Comparison of ENCODE assay signal across 19 cellular contexts in genomic region chr1:147238053-147238902, GRCh38. TPM values are rescaled to one million over a fixed set of nuclear protein-coding genes. Genes with fewer than 3 reads are reported as not detected.
A peak's percentile ranks its signal among the peaks of the same experiment; 100 is the strongest.
DNase-seq lines count a peak whose midpoint lies in the region; ATAC-seq, FAIRE-seq and TF ChIP-seq lines count a peak whose summit lies in the region.
"Had no signal": no experiment of that assay in that cellular context is flagged by ENCODE, and none has a peak within 500 bp of the region (broad histone marks: within the 10 kb centered on the region; RNA-seq: fewer than 3 reads in every experiment).

No MANE protein-coding gene starts in this region.

- intact Hi-C loops in pancreas (cut with DNase I), result loop anchor here in 1 of 3 donors (5.0 kb wide), 1 partner anchor 61 kb away; no protein-coding TSS in a partner anchor

- no peaks in the 10 kb centered on the region for H3K27me3 ChIP-seq in endodermal cell (ENCODE audit: control insufficient read depth, insufficient read depth, low read length, poor library complexity, severe bottlenecking)
- H3K27me3 ChIP-seq in pancreas, result no peaks in the 10 kb centered on the region

- FAIRE-seq in pancreas (lab: Jason Lieb, UNC), result peak; percentile 49

- H3K27ac Mint-ChIP-seq in endodermal cell, result peak overlapping the region; percentile 59

- peaks cover 29% of the 10 kb centered on the region for H3K9me3 Mint-ChIP-seq in endodermal cell
- H3K9me3 Mint-ChIP-seq: central memory CD8-positive, alpha-beta T cell had no signal

- no peak overlapping the region for H3K9ac ChIP-seq in endodermal cell (ENCODE audit: extremely low read depth, low read length, poor library complexity, severe bottlenecking)
- H3K9ac ChIP-seq: GM23248 had no signal

- peaks cover 44% of the 10 kb centered on the region for H3K4me1 Mint-ChIP-seq in endodermal cell

- peaks cover 37% of the 10 kb centered on the region for H3K9me3 ChIP-seq in endodermal cell (ENCODE audit: control insufficient read depth, low read length)
- no peaks in the 10 kb centered on the region for H3K9me3 ChIP-seq in pancreas

- H3K36me3 ChIP-seq in endodermal cell (ENCODE audit: control insufficient read depth, insufficient read depth, low read length) (no peaks in the 10 kb centered on the region), pancreas (no peaks in the 10 kb centered on the region)

- DNase-seq in DMS53 (lab: John Stamatoyannopoulos, UW), result peak; percentile 91
- peak; percentile 67 for DNase-seq in LoVo (ENCODE audit: low spot score)
- no peak for DNase-seq in endodermal cell
- no peak for DNase-seq in pancreas
- no peak for DNase-seq in GM13976 (ENCODE audit: low spot score)
- DNase-seq: activated CD4-positive, alpha-beta T cell treated with anti-CD3 and anti-CD28 coated beads, Interleukin-2, amount 50 U/mL, for 48 hours; activated T-cell treated with anti-CD3 and anti-CD28 coated beads for 4 hours; AML-193; glutamatergic neuron; GM23248; left ventricle myocardium superior; NCI-H1417 treated with DMSO at 0.1 percent for 48 hours; NCI-H226; stimulated activated CD4-positive, alpha-beta T cell treated with anti-CD3 and anti-CD28 coated beads, Interleukin-2, amount 100 ng/mL, for 24 hours; stimulated activated naive CD8-positive, alpha-beta T cell treated with anti-CD3 and anti-CD28 coated beads, Interleukin-15, Interleukin-2, amounts not matched to agents 100 U/mL and 50 U/mL, for 24 hours; T-helper 1 cell had no signal

- ATAC-seq in pancreas (peak; percentile 35 to 56 (median 44)), HG02938 (IDR thresholded peaks at IDR 0.05; ENCODE audit: unreplicated experiment) (no peak), HG03520 (IDR thresholded peaks at IDR 0.05; ENCODE audit: unreplicated experiment) (no peak)
- ATAC-seq: left ventricle myocardium superior; stimulated activated naive CD8-positive, alpha-beta T cell treated with anti-CD3 and anti-CD28 coated beads, Interleukin-15, Interleukin-2, amounts not matched to agents 100 U/mL and 50 U/mL, for 24 hours had no signal

- H3K36me3 Mint-ChIP-seq in endodermal cell (ENCODE audit: low read depth), result peaks cover 13% of the 10 kb centered on the region

- H3K4me1 ChIP-seq in endodermal cell (ENCODE audit: control insufficient read depth, insufficient read depth, low read length) (no peaks in the 10 kb centered on the region), pancreas (peaks cover 33 to 49% (median 44%) of the 10 kb centered on the region in 3 donors)

- H3K4me3 ChIP-seq in endodermal cell (ENCODE audit: low read length) (no peak overlapping the region), pancreas (no peak overlapping the region)
- H3K4me3 ChIP-seq: GM23248 had no signal

- H3K27ac ChIP-seq in endodermal cell (ENCODE audit: low read depth, low read length) (no peak overlapping the region), pancreas (peak overlapping the region; percentile 8 to 79 (median 50))
- H3K27ac ChIP-seq: GM23248 had no signal

- 85 to 100% methylated on average over 1 to 3 of the region's 3 CpGs for WGBS in endodermal cell (ENCODE audit: insufficient coverage in 1 of 2, insufficient read length in 1 of 2), 2 experiments
- 9 to 18% methylated on average over 3 of the region's 3 CpGs for WGBS in pancreas, 2 donors

- no peak for TF ChIP-seq CTCF in endodermal cell (conservative IDR thresholded peaks at IDR 0.05)
- no peak for TF ChIP-seq CTCF in pancreas (IDR thresholded peaks at IDR 0.05)
- TF ChIP-seq CTCF in GM13976 (IDR thresholded peaks at IDR 0.05; ENCODE audit: borderline replicate concordance, control extremely low read depth, extremely low read depth, insufficient read depth, missing control alignments), result no peak

- in situ Hi-C loops in GM13976 (cut with MboI; ENCODE audit: low sequenced_read_pairs, unreplicated experiment), result no loop called here

- peak overlapping the region; percentile 7 for H3K4me3 Mint-ChIP-seq in endodermal cell
- H3K4me3 Mint-ChIP-seq: central memory CD8-positive, alpha-beta T cell had no signal

- peaks cover 5% of the 10 kb centered on the region for H3K27me3 Mint-ChIP-seq in endodermal cell (ENCODE audit: insufficient read depth)
- H3K27me3 Mint-ChIP-seq: central memory CD8-positive, alpha-beta T cell had no signal

RNA-seq across cellular contexts. Expression of gene CHD1L, which starts 4.2 kb away (rescaled TPM):
- total RNA-seq in endodermal cell, result 100 to 1,000 TPM; 112 to 117 TPM
- 54.4 TPM for polyA plus RNA-seq in endodermal cell (2013, experiment 1 of 2)
- 52.3 TPM for polyA plus RNA-seq in endodermal cell (2013, experiment 2 of 2)
- total RNA-seq in pancreas, result 10 to 100 TPM in 4 of 6 donors, 1 to 10 TPM in 2; 6.6 to 17.0 (median 11.8) TPM
- polyA plus RNA-seq in pancreas, result 10 to 100 TPM; 10.4 to 15.2 TPM

RNA-seq across cellular contexts. Expression of gene FMO5, which starts 13.1 kb away (rescaled TPM):
- 10 to 100 TPM; 13.9 to 14.1 TPM for total RNA-seq in endodermal cell
- 2.6 TPM for polyA plus RNA-seq in endodermal cell (2013, experiment 1 of 2)
- 2.3 TPM for polyA plus RNA-seq in endodermal cell (2013, experiment 2 of 2)
- total RNA-seq in pancreas, result 10 to 100 TPM in 5 of 6 donors, 1 to 10 TPM in 1; 7.5 to 32.5 (median 14.6) TPM
- polyA plus RNA-seq in pancreas, result 10 to 100 TPM; 12.2 to 19.0 TPM

Comparison
In these comparisons a context has a peak if more than half of its experiments do, and no peak if none do; other contexts are left out.
1. DNase-seq: peak in DMS53 (single experiment) and LoVo (single experiment); none in endodermal cell (single experiment), pancreas (0 of 6) and GM13976 (single experiment).
2. ATAC-seq: peak in pancreas (4 of 4); none in HG02938 (single experiment) and HG03520 (single experiment).
3. RNA of gene CHD1L, which starts 4.2 kb away (total RNA-seq): 112 to 117 TPM in endodermal cell; 6.6 to 17.0 TPM in pancreas; every median in the first group is over 4 times any median in the second.